In genomic region chr11:8768625-8769333, GRCh38 we compare ENCODE assay signal across 10 cellular contexts.
DNase-seq lines count a peak whose midpoint lies in the region; ATAC-seq and TF ChIP-seq lines count a peak whose summit lies in the region.
"Had no signal": no experiment of that assay in that cellular context is flagged by ENCODE, and none has a peak within 500 bp of the region (broad histone marks: within the 10 kb centered on the region; RNA-seq: fewer than 3 reads in every experiment).

No MANE protein-coding gene starts in this region.

- in situ Hi-C loops in brain microvascular endothelial cell (cut with HindIII; ENCODE audit: low pct_ligation_motif_present, low sequenced_read_pairs): no loop called here
- in situ Hi-C loops in G401 (cut with HindIII; ENCODE audit: low sequenced_read_pairs): no loop called here

- H3K27ac Mint-ChIP-seq in glutamatergic neuron (ENCODE audit: unreplicated experiment): no peak overlapping the region
- no peak overlapping the region for H3K27ac Mint-ChIP-seq in activated T-helper 1 cell treated with anti-CD3 and anti-CD28 coated beads, Interleukin-12 subunit alpha, Interleukin-12 subunit beta, Interleukin-2, Interleukin-4 antibody, amounts not matched to agents 30 ng/mL and 10 ng/mL and 1 ng/mL, durations not matched to agents 14 hours and 24 hours and 36 hours

- H3K27me3 ChIP-seq in brain microvascular endothelial cell (replicated peaks) (no peaks in the 10 kb centered on the region), upper lobe of left lung (no peaks in the 10 kb centered on the region)

- TF ChIP-seq CTCF in brain microvascular endothelial cell (IDR thresholded peaks at IDR 0.05; ENCODE audit: low read depth, low read length, missing control alignments): peak; percentile 61
- peak in 1 of 6 experiments; percentile 20 for TF ChIP-seq CTCF in upper lobe of left lung (IDR thresholded peaks at IDR 0.05)
- no peak for TF ChIP-seq CTCF in glutamatergic neuron (IDR thresholded peaks at IDR 0.05; ENCODE audit: partially characterized antibody, unreplicated experiment)

- no peak overlapping the region for H3K4me3 ChIP-seq in brain microvascular endothelial cell (ENCODE audit: low read depth, low read length)
- no peak overlapping the region for H3K4me3 ChIP-seq in upper lobe of left lung

- H3K27me3 Mint-ChIP-seq in glutamatergic neuron (ENCODE audit: unreplicated experiment): peaks cover 4% of the 10 kb centered on the region
- peaks cover 15% of the 10 kb centered on the region for H3K27me3 Mint-ChIP-seq in activated T-helper 1 cell treated with anti-CD3 and anti-CD28 coated beads, Interleukin-12 subunit alpha, Interleukin-12 subunit beta, Interleukin-2, Interleukin-4 antibody, amounts not matched to agents 30 ng/mL and 10 ng/mL and 1 ng/mL, durations not matched to agents 14 hours and 24 hours and 36 hours (ENCODE audit: insufficient read depth)

- WGBS in upper lobe of left lung, 2 donors: 66 to 88% methylated on average over 3 of the region's 3 CpGs

- H3K4me1 ChIP-seq in upper lobe of left lung: peaks cover 13 to 45% (median 23%) of the 10 kb centered on the region in 4 donors

- no peak for TF ChIP-seq POLR2A in upper lobe of left lung (IDR thresholded peaks at IDR 0.05)

- H3K9me3 Mint-ChIP-seq in glutamatergic neuron (ENCODE audit: unreplicated experiment): peaks cover 2% of the 10 kb centered on the region
- H3K9me3 Mint-ChIP-seq in activated T-helper 1 cell treated with anti-CD3 and anti-CD28 coated beads, Interleukin-12 subunit alpha, Interleukin-12 subunit beta, Interleukin-2, Interleukin-4 antibody, amounts not matched to agents 30 ng/mL and 10 ng/mL and 1 ng/mL, durations not matched to agents 14 hours and 24 hours and 36 hours: no peaks in the 10 kb centered on the region

- H3K36me3 ChIP-seq in brain microvascular endothelial cell (replicated peaks) (no peaks in the 10 kb centered on the region), upper lobe of left lung (no peaks in the 10 kb centered on the region)

- ATAC-seq in upper lobe of left lung (ENCODE audit: low FRiP score in 2 of 2): peak; percentile 34 to 39

- H3K9me3 ChIP-seq in upper lobe of left lung: no peaks in the 10 kb centered on the region

- no peak overlapping the region for H3K27ac ChIP-seq in brain microvascular endothelial cell
- H3K27ac ChIP-seq in upper lobe of left lung: peak overlapping the region; percentile 23 to 53 (median 30)

- H3K4me1 Mint-ChIP-seq in glutamatergic neuron (ENCODE audit: low read depth, unreplicated experiment): no peaks in the 10 kb centered on the region
- H3K4me1 Mint-ChIP-seq in activated T-helper 1 cell treated with anti-CD3 and anti-CD28 coated beads, Interleukin-12 subunit alpha, Interleukin-12 subunit beta, Interleukin-2, Interleukin-4 antibody, amounts not matched to agents 30 ng/mL and 10 ng/mL and 1 ng/mL, durations not matched to agents 14 hours and 24 hours and 36 hours (ENCODE audit: low read depth): no peaks in the 10 kb centered on the region

- peak in 2 of 3 experiments; percentile 5 to 42 for DNase-seq in NCI-H1417 (lab: John Stamatoyannopoulos, UW)
- DNase-seq in NCI-H1417 treated with DMSO at 0.1 percent for 48 hours (lab: John Stamatoyannopoulos, UW): no peak
- peak; percentile 61 for DNase-seq in brain microvascular endothelial cell
- DNase-seq in kidney glomerular epithelial cell (lab: John Stamatoyannopoulos, UW): peak; percentile 30
- peak in 1 of 2 donors; percentile 61 for DNase-seq in upper lobe of left lung
- DNase-seq in G401 (ENCODE audit: low spot score): no peak
- DNase-seq in glutamatergic neuron: no peak
- DNase-seq in activated T-helper 1 cell treated with anti-CD3 and anti-CD28 coated beads, Interleukin-12 subunit alpha, Interleukin-12 subunit beta, Interleukin-2, Interleukin-4 antibody, amounts not matched to agents 30 ng/mL and 10 ng/mL and 1 ng/mL, durations not matched to agents 14 hours and 24 hours and 36 hours (ENCODE audit: low spot score): no peak
- DNase-seq: 8988T; effector CD4-positive, alpha-beta T cell had no signal

- H3K36me3 Mint-ChIP-seq in glutamatergic neuron (ENCODE audit: unreplicated experiment): no peaks in the 10 kb centered on the region
- no peaks in the 10 kb centered on the region for H3K36me3 Mint-ChIP-seq in activated T-helper 1 cell treated with anti-CD3 and anti-CD28 coated beads, Interleukin-12 subunit alpha, Interleukin-12 subunit beta, Interleukin-2, Interleukin-4 antibody, amounts not matched to agents 30 ng/mL and 10 ng/mL and 1 ng/mL, durations not matched to agents 14 hours and 24 hours and 36 hours (ENCODE audit: low read depth)

- intact Hi-C loops in activated T-helper 1 cell treated with anti-CD3 and anti-CD28 coated beads, Interleukin-12 subunit alpha, Interleukin-12 subunit beta, Interleukin-2, Interleukin-4 antibody, amounts not matched to agents 30 ng/mL and 10 ng/mL and 1 ng/mL, durations not matched to agents 14 hours and 24 hours and 36 hours (cut with micrococcal nuclease): no loop called here

- H3K4me3 Mint-ChIP-seq in glutamatergic neuron (ENCODE audit: unreplicated experiment): no peak overlapping the region
- no peak overlapping the region for H3K4me3 Mint-ChIP-seq in activated T-helper 1 cell treated with anti-CD3 and anti-CD28 coated beads, Interleukin-12 subunit alpha, Interleukin-12 subunit beta, Interleukin-2, Interleukin-4 antibody, amounts not matched to agents 30 ng/mL and 10 ng/mL and 1 ng/mL, durations not matched to agents 14 hours and 24 hours and 36 hours

- peak in 1 of 4 donors; percentile 47 for TF ChIP-seq EP300 in upper lobe of left lung (IDR thresholded peaks at IDR 0.05)

Comparison
In these comparisons a context has a peak if more than half of its experiments do, and no peak if none do; other contexts are left out.
1. DNase-seq: peak in NCI-H1417 (2 of 3), brain microvascular endothelial cell (single experiment) and kidney glomerular epithelial cell (single experiment); none in NCI-H1417 treated with DMSO at 0.1 percent for 48 hours (single experiment), G401 (single experiment), glutamatergic neuron (single experiment) and activated T-helper 1 cell treated with anti-CD3 and anti-CD28 coated beads, Interleukin-12 subunit alpha, Interleukin-12 subunit beta, Interleukin-2, Interleukin-4 antibody, amounts not matched to agents 30 ng/mL and 10 ng/mL and 1 ng/mL, durations not matched to agents 14 hours and 24 hours and 36 hours (single experiment).